11 cellular contexts compared by ENCODE assay signal in the genomic region with DNA sequence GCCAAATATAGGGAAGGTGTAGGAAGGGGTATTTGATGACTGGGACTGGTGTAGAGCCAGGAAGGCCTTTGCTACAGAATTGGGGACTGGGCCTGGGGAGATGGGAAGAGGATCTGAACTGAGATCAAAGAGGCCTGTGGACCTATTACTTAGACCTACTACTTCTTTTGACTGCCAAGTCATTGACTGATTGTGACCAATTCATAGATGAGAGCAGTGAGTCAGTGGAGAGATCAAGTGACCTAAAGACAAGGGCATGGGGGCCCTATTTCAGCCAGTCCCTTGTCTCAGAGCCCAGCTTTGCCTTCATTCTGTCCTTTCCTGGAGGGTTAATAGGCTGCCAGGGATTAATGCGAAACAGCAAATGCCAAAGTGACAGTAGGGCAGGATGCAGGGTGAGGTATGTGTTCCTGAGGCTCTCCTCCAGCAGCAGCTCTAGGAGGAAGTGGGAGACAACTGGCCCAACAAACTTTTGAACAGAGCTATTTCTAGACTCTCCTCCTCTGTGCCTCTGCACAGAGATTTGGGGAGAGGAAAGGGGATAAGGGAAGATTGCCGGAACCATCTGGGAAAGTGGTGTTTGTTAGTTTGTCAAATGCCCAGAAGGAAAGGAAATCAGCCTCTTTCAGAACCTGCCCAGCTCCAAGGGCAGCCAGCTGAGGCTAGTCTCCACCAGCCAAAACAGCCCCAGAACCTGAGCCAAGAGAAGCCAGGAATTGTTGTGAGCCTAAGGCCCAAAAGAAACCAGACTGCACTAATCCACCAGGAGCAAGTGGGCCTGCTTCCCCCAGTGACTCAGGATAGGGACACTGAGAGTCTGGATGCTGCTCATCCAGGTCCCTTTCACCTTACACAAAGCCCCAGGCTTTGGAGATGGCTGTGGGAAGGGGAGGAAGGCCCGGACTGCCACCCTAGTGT. TPM values are rescaled to one million over a fixed set of nuclear protein-coding genes. Genes with fewer than 3 reads are reported as not detected.
DNase-seq lines count a peak whose midpoint lies in the region; ATAC-seq and TF ChIP-seq lines count a peak whose summit lies in the region.
"Had no signal": no experiment of that assay in that cellular context is flagged by ENCODE, and none has a peak within 500 bp of the region (broad histone marks: within the 10 kb centered on the region; RNA-seq: fewer than 3 reads in every experiment).

No MANE protein-coding gene starts in this region.

- DNase-seq in HFFc6, result peak; percentile 42
- DNase-seq in adrenal gland, result peak in 1 of 7 donors; percentile 20
- DNase-seq in kidney tubule cell (ENCODE audit: low spot score), result peak; percentile 50
- DNase-seq in stimulated activated effector memory CD8-positive, alpha-beta T cell treated with anti-CD3 and anti-CD28 coated beads, Interleukin-12 subunit alpha, Interleukin-12 subunit beta, amount 100 ng/mL, for 72 hours (ENCODE audit: low spot score in 2 of 2), result no peak
- no peak for DNase-seq in activated effector memory CD4-positive, alpha-beta T cell treated with Interleukin-2 at 50 U/mL for 16 hours
- DNase-seq in activated CD4-positive, CD25-positive, alpha-beta regulatory T cell (lab: John Stamatoyannopoulos, UW), result no peak
- DNase-seq: activated CD8-positive, alpha-beta memory T cell treated with anti-CD3 and anti-CD28 coated beads for 24 hours; NCI-H146 had no signal

- TF ChIP-seq CTCF in HFFc6 (IDR thresholded peaks at IDR 0.05) (no peak), adrenal gland (IDR thresholded peaks at IDR 0.05) (no peak)

- TF ChIP-seq POLR2A in adrenal gland (IDR thresholded peaks at IDR 0.05), result no peak

- peaks cover 5% of the 10 kb centered on the region; the same call in 1 of the 2 replicates for H3K36me3 Mint-ChIP-seq in HFFc6 (ENCODE audit: low read depth)
- peaks cover 4% of the 10 kb centered on the region for H3K36me3 Mint-ChIP-seq in stimulated activated effector memory CD8-positive, alpha-beta T cell treated with anti-CD3 and anti-CD28 coated beads, Interleukin-12 subunit alpha, Interleukin-12 subunit beta, amount 100 ng/mL, for 72 hours

- H3K4me3 Mint-ChIP-seq in HFFc6, result peak overlapping the region; percentile 11; the same call in 1 of the 2 replicates
- H3K4me3 Mint-ChIP-seq in stimulated activated effector memory CD8-positive, alpha-beta T cell treated with anti-CD3 and anti-CD28 coated beads, Interleukin-12 subunit alpha, Interleukin-12 subunit beta, amount 100 ng/mL, for 72 hours, result no peak overlapping the region
- H3K4me3 Mint-ChIP-seq: GM23338 had no signal

- H3K36me3 ChIP-seq in adrenal gland (replicated peaks in 1 of 2), result no peaks in the 10 kb centered on the region

- no peaks in the 10 kb centered on the region for H3K9me3 Mint-ChIP-seq in HFFc6
- H3K9me3 Mint-ChIP-seq in stimulated activated effector memory CD8-positive, alpha-beta T cell treated with anti-CD3 and anti-CD28 coated beads, Interleukin-12 subunit alpha, Interleukin-12 subunit beta, amount 100 ng/mL, for 72 hours, result no peaks in the 10 kb centered on the region
- H3K9me3 Mint-ChIP-seq: GM23338 had no signal

- H3K4me3 ChIP-seq in adrenal gland, result no peak overlapping the region
- H3K4me3 ChIP-seq: GM23338 had no signal

- intact Hi-C loops in adrenal gland (cut with DNase I), result loop anchor here in 1 of 2 donors (5.0 kb wide), 1 partner anchor 42 kb away; no protein-coding TSS in a partner anchor

- no peaks in the 10 kb centered on the region for H3K9me3 ChIP-seq in adrenal gland (replicated peaks in 1 of 3)

- no peak for ATAC-seq in stimulated activated effector memory CD8-positive, alpha-beta T cell treated with anti-CD3 and anti-CD28 coated beads, Interleukin-12 subunit alpha, Interleukin-12 subunit beta, amount 100 ng/mL, for 72 hours
- no peak for ATAC-seq in HG02759 (IDR thresholded peaks at IDR 0.05; ENCODE audit: unreplicated experiment)
- ATAC-seq: GM23338 had no signal

- peaks cover 54% of the 10 kb centered on the region for H3K4me1 Mint-ChIP-seq in HFFc6 (ENCODE audit: low read depth)
- peaks cover 11% of the 10 kb centered on the region for H3K4me1 Mint-ChIP-seq in stimulated activated effector memory CD8-positive, alpha-beta T cell treated with anti-CD3 and anti-CD28 coated beads, Interleukin-12 subunit alpha, Interleukin-12 subunit beta, amount 100 ng/mL, for 72 hours

- peaks cover 23 to 30% of the 10 kb centered on the region in 2 donors for H3K4me1 ChIP-seq in adrenal gland (replicated peaks in 1 of 2)

- WGBS in adrenal gland, 4 donors, result 47 to 70% (median 60%) methylated on average over 3 of the region's 3 CpGs

- H3K27ac ChIP-seq in adrenal gland, result peak overlapping the region in 4 of 5 donors; percentile 28 to 78 (median 63)

- peak overlapping the region; percentile 93 for H3K27ac Mint-ChIP-seq in HFFc6
- peak overlapping the region; percentile 74 for H3K27ac Mint-ChIP-seq in stimulated activated effector memory CD8-positive, alpha-beta T cell treated with anti-CD3 and anti-CD28 coated beads, Interleukin-12 subunit alpha, Interleukin-12 subunit beta, amount 100 ng/mL, for 72 hours
- H3K27ac Mint-ChIP-seq: GM23338 had no signal

- peaks cover 2% of the 10 kb centered on the region; the same call in 1 of the 2 replicates for H3K27me3 Mint-ChIP-seq in HFFc6 (ENCODE audit: insufficient read depth)

- no peaks in the 10 kb centered on the region for H3K27me3 ChIP-seq in adrenal gland

RNA-seq across cellular contexts. Expression of gene S100A3, which starts 4.9 kb away (rescaled TPM):
- 1 to 10 TPM; 3.4 to 5.6 (median 5.1) TPM for total RNA-seq in HFFc6 (2021; fragmentation: NEBNext Ultra II Directional; extraction: Animal tissue kit (Norgen Biotek cat#: 25700))
- total RNA-seq in adrenal gland, result 1 to 10 TPM in 2 of 8 donors, under 1 TPM in 3, not detected in 3; 0.28 to 2.9 (median 0.54) TPM
- 1 to 10 TPM in 2 of 3 donors, not detected in 1; 1.9 to 3.8 TPM for polyA plus RNA-seq in adrenal gland
- total RNA-seq: GM23338 had no signal
- polyA plus RNA-seq: GM23338, neural cell had no signal

RNA-seq across cellular contexts. Expression of gene S100A4, which starts 8.3 kb away (rescaled TPM):
- 100 to 1,000 TPM; 394 to 846 (median 814) TPM for total RNA-seq in HFFc6 (2021; fragmentation: NEBNext Ultra II Directional; extraction: Animal tissue kit (Norgen Biotek cat#: 25700))
- 100 to 1,000 TPM in 4 of 8 donors, 10 to 100 TPM in 4; 57.9 to 291 (median 99.9) TPM for total RNA-seq in adrenal gland
- 100 to 1,000 TPM in 2 of 3 donors, 10 to 100 TPM in 1; 26.7 to 742 (median 455) TPM for polyA plus RNA-seq in adrenal gland
- polyA plus RNA-seq: neural cell had no signal

RNA-seq across cellular contexts. Expression of gene S100A2, which starts 11.7 kb away (rescaled TPM):
- 10 to 100 TPM in 4 of 6 experiments, 1 to 10 TPM in 2; 7.4 to 12.5 (median 10.4) TPM for total RNA-seq in HFFc6 (2021; fragmentation: NEBNext Ultra II Directional; extraction: Animal tissue kit (Norgen Biotek cat#: 25700))
- total RNA-seq in adrenal gland, result 10 to 100 TPM in 1 of 8 donors, 1 to 10 TPM in 5, under 1 TPM in 1, not detected in 1; 0.31 to 44.1 (median 1.3) TPM
- polyA plus RNA-seq in adrenal gland, result 1 to 10 TPM in 2 of 3 donors, under 1 TPM in 1; 0.48 to 4.2 (median 3.8) TPM
- polyA plus RNA-seq: neural cell had no signal

RNA-seq across cellular contexts. Expression of gene S100A5, which starts 13.2 kb away (rescaled TPM):
- 1 to 10 TPM in 1 of 6 experiments, under 1 TPM in 5; 0.40 to 1.2 (median 0.71) TPM for total RNA-seq in HFFc6 (2021; fragmentation: NEBNext Ultra II Directional; extraction: Animal tissue kit (Norgen Biotek cat#: 25700))
- total RNA-seq in adrenal gland, result not detected
- not detected for polyA plus RNA-seq in adrenal gland
- total RNA-seq: GM23338 had no signal
- polyA plus RNA-seq: neural cell had no signal

RNA-seq across cellular contexts. Expression of gene S100A6, which starts 18.2 kb away (rescaled TPM):
- total RNA-seq in HFFc6 (2021; fragmentation: NEBNext Ultra II Directional; extraction: Animal tissue kit (Norgen Biotek cat#: 25700)), result 1,000 to 10,000 TPM; 1,971 to 2,311 (median 2,129) TPM
- total RNA-seq in adrenal gland, result 100 to 1,000 TPM; 252 to 609 (median 372) TPM
- polyA plus RNA-seq in adrenal gland, result 1,000 to 10,000 TPM in 2 of 3 donors, 100 to 1,000 TPM in 1; 121 to 4,129 (median 3,763) TPM
- polyA plus RNA-seq: neural cell had no signal

Comparison
In these comparisons a context has a peak if more than half of its experiments do, and no peak if none do; other contexts are left out.
1. DNase-seq: peak in HFFc6 (single experiment) and kidney tubule cell (single experiment); none in stimulated activated effector memory CD8-positive, alpha-beta T cell treated with anti-CD3 and anti-CD28 coated beads, Interleukin-12 subunit alpha, Interleukin-12 subunit beta, amount 100 ng/mL, for 72 hours (0 of 2), activated effector memory CD4-positive, alpha-beta T cell treated with Interleukin-2 at 50 U/mL for 16 hours (single experiment) and activated CD4-positive, CD25-positive, alpha-beta regulatory T cell (0 of 4).